ENCODE assay signal across 8 cellular contexts in the genomic region with DNA sequence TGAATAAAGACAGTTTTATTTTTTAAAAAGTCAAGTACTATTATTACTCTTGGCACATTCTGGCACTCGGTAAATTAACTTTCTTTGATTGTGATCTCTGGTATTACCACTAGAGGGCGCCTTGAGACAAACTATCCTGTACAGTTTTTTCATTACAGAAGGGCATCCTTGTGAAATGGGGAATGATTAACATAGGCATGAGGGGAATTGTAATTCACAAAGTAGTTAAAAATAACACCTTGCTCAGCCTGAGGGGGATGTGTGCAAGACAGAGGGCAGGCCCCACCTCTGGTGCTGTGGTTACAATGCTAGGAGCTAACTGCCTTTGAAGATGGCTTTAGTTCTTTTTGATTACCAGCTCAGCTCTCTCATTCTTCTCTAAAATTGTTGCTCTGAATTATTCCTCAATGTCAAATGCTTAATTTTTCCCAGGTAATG.
DNase-seq lines count a peak whose midpoint lies in the region; ATAC-seq and TF ChIP-seq lines count a peak whose summit lies in the region.

No MANE protein-coding gene starts in this region.

- no peak for ATAC-seq in GM18909 (IDR thresholded peaks at IDR 0.05; ENCODE audit: poor library complexity, unreplicated experiment)

- H3K27me3 ChIP-seq in GM06990 (replicated peaks; ENCODE audit: control insufficient read depth, insufficient read depth, low read length) (no peaks in the 10 kb centered on the region), adipocyte (replicated peaks; ENCODE audit: control insufficient read depth, insufficient read depth, low read length) (peaks cover 12% of the 10 kb centered on the region)

- H3K36me3 ChIP-seq in GM06990 (ENCODE audit: control insufficient read depth, insufficient read depth, low read length) (no peaks in the 10 kb centered on the region), adipocyte (ENCODE audit: control insufficient read depth, insufficient read depth, low read length, severe bottlenecking) (no peaks in the 10 kb centered on the region)

- DNase-seq in GM06990 (ENCODE audit: extremely low read depth, insufficient read length) (no peak), NCI-H146 treated with DMSO at 0.1 percent for 48 hours (lab: John Stamatoyannopoulos, UW; ENCODE audit: unreplicated experiment) (peak; percentile 16), adipocyte (ENCODE audit: low read depth) (peak; percentile 84), iPS DF 19.7 (ENCODE audit: low read depth, low spot score) (peak; percentile 71), superior temporal gyrus (ENCODE audit: extremely low spot score) (peak; percentile 94), cortex of kidney (lab: John Stamatoyannopoulos, UW) (no peak)

- no peak overlapping the region for H3K4me3 ChIP-seq in GM06990 (replicated peaks; ENCODE audit: low read depth, low read length)
- H3K4me3 ChIP-seq in adipocyte (ENCODE audit: low read length), result no peak overlapping the region

- H3K4me1 ChIP-seq in adipocyte (ENCODE audit: control insufficient read depth, insufficient read depth, low read length), result no peaks in the 10 kb centered on the region

- H3K9me3 ChIP-seq in adipocyte (ENCODE audit: control insufficient read depth, low read length), result peaks cover 8% of the 10 kb centered on the region

- H3K9ac ChIP-seq in adipocyte (ENCODE audit: low read length), result no peak overlapping the region

- no peak overlapping the region for H3K27ac ChIP-seq in 22Rv1

- peak; percentile 83 for TF ChIP-seq CTCF in 22Rv1 (IDR thresholded peaks at IDR 0.05)
- TF ChIP-seq CTCF in GM06990 (IDR thresholded peaks at IDR 0.05; ENCODE audit: insufficient read depth, low read length, poor library complexity, severe bottlenecking), result peak; percentile 58

Comparison
In these comparisons a context has a peak if more than half of its experiments do, and no peak if none do; other contexts are left out.
1. DNase-seq: peak in NCI-H146 treated with DMSO at 0.1 percent for 48 hours (single experiment), adipocyte (single experiment), iPS DF 19.7 (single experiment) and superior temporal gyrus (single experiment); none in GM06990 (single experiment) and cortex of kidney (single experiment).